ENCODE assay signal across 20 cellular contexts in the genomic region with DNA sequence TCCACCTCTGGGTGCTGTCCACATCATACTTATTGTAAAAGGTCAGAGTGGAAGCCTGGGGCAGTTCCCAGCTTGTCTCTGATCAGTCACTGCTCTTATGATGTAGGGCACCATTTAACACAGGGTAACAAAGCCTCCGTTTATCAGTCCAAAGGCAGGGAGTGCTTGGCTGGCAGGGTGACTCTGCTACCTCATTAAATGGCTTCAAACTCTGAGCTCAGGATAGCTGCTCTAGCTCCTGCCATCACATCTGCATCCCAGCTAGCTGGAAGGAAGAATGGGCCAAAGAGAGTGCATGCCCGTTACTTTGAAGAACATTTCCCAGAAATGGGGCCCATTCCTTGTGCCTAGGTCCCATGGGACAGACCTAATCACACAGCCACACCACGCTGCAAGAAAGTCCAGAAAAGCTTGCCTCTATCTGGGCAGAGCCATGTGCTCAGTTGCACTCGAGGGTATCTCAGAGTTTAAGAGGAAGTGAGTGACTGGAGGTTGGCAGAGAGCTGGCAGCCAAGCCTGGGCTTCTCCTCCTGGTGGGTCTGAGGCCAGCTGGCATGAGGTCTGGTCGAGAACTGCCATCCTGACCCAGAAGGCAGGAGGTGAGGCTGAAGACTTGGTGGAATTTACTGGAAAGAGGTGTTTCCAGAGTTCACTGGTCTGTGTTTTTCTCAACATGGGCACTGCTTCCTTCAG.
"Had no signal": no experiment of that assay in that cellular context is flagged by ENCODE, and none has a peak within 500 bp of the region (broad histone marks: within the 10 kb centered on the region; RNA-seq: fewer than 3 reads in every experiment).

No MANE protein-coding gene starts in this region.

- ATAC-seq: activated CD8-positive, alpha-beta T cell treated with anti-CD3 and anti-CD28 coated beads for 36 hours; activated naive CD4-positive, alpha-beta T cell treated with anti-CD3 and anti-CD28 coated beads, Interleukin-2, amount 50 U/mL, for 72 hours; naive thymus-derived CD8-positive, alpha-beta T cell had no signal

- H3K36me3 Mint-ChIP-seq: activated naive CD4-positive, alpha-beta T cell treated with anti-CD3 and anti-CD28 coated beads, Interleukin-2, amount 50 U/mL, for 72 hours; brain; naive thymus-derived CD8-positive, alpha-beta T cell; neural progenitor cell had no signal

- H3K27me3 Mint-ChIP-seq: activated CD4-positive, alpha-beta T cell treated with anti-CD3 and anti-CD28 coated beads, Interleukin-2, amount 10 ng/mL, durations not matched to agents 7 days and 5 days had no signal

- H3K27ac Mint-ChIP-seq: activated CD4-positive, alpha-beta T cell treated with anti-CD3 and anti-CD28 coated beads, Interleukin-2, amount 10 ng/mL, durations not matched to agents 7 days and 5 days; activated CD8-positive, alpha-beta T cell treated with anti-CD3 and anti-CD28 coated beads for 36 hours; activated naive CD4-positive, alpha-beta T cell treated with anti-CD3 and anti-CD28 coated beads, Interleukin-2, amount 50 U/mL, for 72 hours; activated T-helper 1 cell treated with anti-CD3 and anti-CD28 coated beads, Interleukin-12 subunit alpha, Interleukin-12 subunit beta, Interleukin-2, Interleukin-4 antibody, amounts not matched to agents 30 ng/mL and 10 ng/mL and 1 ng/mL, durations not matched to agents 14 hours and 24 hours and 36 hours; naive thymus-derived CD8-positive, alpha-beta T cell; neural progenitor cell; stimulated activated naive CD8-positive, alpha-beta T cell treated with anti-CD3 and anti-CD28 coated beads, Interleukin-15, Interleukin-2, amounts not matched to agents 100 ng/mL and 50 ng/mL, for 24 hours had no signal

- H3K27ac ChIP-seq: neural progenitor cell, ovary, prostate gland, spleen, vagina had no signal

- H3K4me1 Mint-ChIP-seq: activated CD4-positive, alpha-beta T cell treated with anti-CD3 and anti-CD28 coated beads, Interleukin-2, amount 10 ng/mL, durations not matched to agents 7 days and 5 days; naive thymus-derived CD8-positive, alpha-beta T cell had no signal

- H3K9me3 Mint-ChIP-seq: activated CD4-positive, alpha-beta T cell treated with anti-CD3 and anti-CD28 coated beads, Interleukin-2, amount 10 ng/mL, durations not matched to agents 7 days and 5 days; activated CD8-positive, alpha-beta T cell treated with anti-CD3 and anti-CD28 coated beads for 36 hours; activated naive CD4-positive, alpha-beta T cell treated with anti-CD3 and anti-CD28 coated beads, Interleukin-2, amount 50 U/mL, for 72 hours; activated T-helper 1 cell treated with anti-CD3 and anti-CD28 coated beads, Interleukin-12 subunit alpha, Interleukin-12 subunit beta, Interleukin-2, Interleukin-4 antibody, amounts not matched to agents 30 ng/mL and 10 ng/mL and 1 ng/mL, durations not matched to agents 14 hours and 24 hours and 36 hours; neural progenitor cell; stimulated activated naive CD8-positive, alpha-beta T cell treated with anti-CD3 and anti-CD28 coated beads, Interleukin-15, Interleukin-2, amounts not matched to agents 100 ng/mL and 50 ng/mL, for 24 hours had no signal

- H3K4me3 Mint-ChIP-seq: activated CD4-positive, alpha-beta T cell treated with anti-CD3 and anti-CD28 coated beads, Interleukin-2, amount 10 ng/mL, durations not matched to agents 7 days and 5 days; activated CD8-positive, alpha-beta T cell treated with anti-CD3 and anti-CD28 coated beads for 36 hours; activated T-helper 1 cell treated with anti-CD3 and anti-CD28 coated beads, Interleukin-12 subunit alpha, Interleukin-12 subunit beta, Interleukin-2, Interleukin-4 antibody, amounts not matched to agents 30 ng/mL and 10 ng/mL and 1 ng/mL, durations not matched to agents 14 hours and 24 hours and 36 hours; brain; naive thymus-derived CD8-positive, alpha-beta T cell; neural progenitor cell; stimulated activated naive CD8-positive, alpha-beta T cell treated with anti-CD3 and anti-CD28 coated beads, Interleukin-15, Interleukin-2, amounts not matched to agents 100 ng/mL and 50 ng/mL, for 24 hours had no signal

- H3K27me3 ChIP-seq: neural progenitor cell, ovary, vagina had no signal

- H3K36me3 ChIP-seq: neural progenitor cell, ovary, prostate gland, spleen, vagina had no signal

- H3K4me3 ChIP-seq: lung, neural progenitor cell, ovary, prostate gland, spleen, vagina had no signal

- H3K4me1 ChIP-seq: neural progenitor cell, prostate gland, spleen, vagina had no signal

- DNase-seq: activated CD4-positive, alpha-beta T cell treated with anti-CD3 and anti-CD28 coated beads, Interleukin-2, amount 10 ng/mL, durations not matched to agents 7 days and 5 days; activated CD8-positive, alpha-beta T cell treated with anti-CD3 and anti-CD28 coated beads for 36 hours; activated gamma-delta T cell; effector CD4-positive, alpha-beta T cell; erythroblast; foreskin fibroblast; kidney; spleen; stimulated activated CD4-positive, alpha-beta T cell treated with anti-CD3 and anti-CD28 coated beads, Interleukin-4, amount 100 ng/mL, for 24 hours; trophoblast cell had no signal

- H3K9me3 ChIP-seq: ovary, prostate gland, vagina had no signal
